Comparison of ENCODE assay signal across 8 cellular contexts in the genomic region with DNA sequence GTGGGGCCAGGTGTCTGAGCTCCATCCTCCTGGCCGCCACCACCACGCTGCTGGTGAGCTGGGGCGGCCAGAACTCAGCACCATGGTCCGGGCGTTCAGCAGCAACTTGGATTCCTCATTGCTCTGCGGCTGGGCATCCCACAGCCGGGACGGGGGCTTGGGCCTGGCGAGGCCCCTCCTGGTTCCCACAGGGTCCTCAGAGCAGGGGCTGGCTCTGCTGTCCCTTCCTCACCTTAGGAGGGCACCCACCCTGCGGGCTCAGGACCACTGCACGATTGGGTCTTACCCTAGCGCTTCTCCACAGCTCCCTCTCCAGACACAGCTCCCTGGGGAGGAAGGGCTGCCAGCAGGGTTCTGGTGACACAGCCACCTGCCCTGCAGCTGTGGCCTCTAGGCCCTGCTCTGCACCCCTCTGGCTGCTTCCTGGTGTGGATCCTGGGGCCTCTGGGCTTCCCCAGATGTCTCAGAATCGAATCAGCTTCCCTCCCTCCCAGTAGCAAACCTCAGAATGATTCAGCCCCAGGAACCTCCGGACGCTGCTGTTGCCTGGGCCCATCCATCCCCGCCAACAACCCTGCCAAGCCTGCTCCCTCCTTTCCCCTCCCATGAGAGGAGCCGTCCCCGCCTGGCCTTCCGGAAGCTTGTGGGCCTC. TPM values are rescaled to one million over a fixed set of nuclear protein-coding genes. Genes with fewer than 3 reads are reported as not detected.
DNase-seq lines count a peak whose midpoint lies in the region; TF ChIP-seq lines count a peak whose summit lies in the region.

No MANE protein-coding gene starts in this region.

- H3K4me1 Mint-ChIP-seq in Calu3 (ENCODE audit: low read depth, unreplicated experiment): peaks cover 41% of the 10 kb centered on the region
- peaks cover 33% of the 10 kb centered on the region for H3K4me1 Mint-ChIP-seq in nephron
- H3K4me1 Mint-ChIP-seq in CD4-positive, alpha-beta memory T cell: peaks cover 4 to 9% (median 7%) of the 10 kb centered on the region in 4 donors

- H3K4me3 ChIP-seq in CD4-positive, alpha-beta memory T cell (ENCODE audit: low read length in 2 of 2): no peak overlapping the region

- no peaks in the 10 kb centered on the region for H3K9me3 ChIP-seq in CD4-positive, alpha-beta memory T cell (ENCODE audit: control insufficient read depth in 1 of 2, low read length in 2 of 2)

- CTCF ChIA-PET in Calu3 (lab: Charles Lee): no interaction called here
- CTCF ChIA-PET in CD4-positive, alpha-beta memory T cell (lab: Charles Lee; ENCODE audit: partially characterized antibody): no interaction called here

- H3K27me3 Mint-ChIP-seq in Calu3 (ENCODE audit: unreplicated experiment) (peaks cover 22% of the 10 kb centered on the region), nephron (ENCODE audit: low read depth) (peaks cover 44% of the 10 kb centered on the region)
- peaks cover 11 to 14% of the 10 kb centered on the region in 2 donors for H3K27me3 Mint-ChIP-seq in CD4-positive, alpha-beta memory T cell

- intact Hi-C loops in Calu3 (cut with micrococcal nuclease; ENCODE audit: unreplicated experiment): no loop called here
- intact Hi-C loops in CD4-positive, alpha-beta memory T cell (cut with micrococcal nuclease): no loop called here

- H3K27me3 ChIP-seq in CD4-positive, alpha-beta memory T cell (ENCODE audit: insufficient read depth, low read length): no peaks in the 10 kb centered on the region

- H3K36me3 ChIP-seq in CD4-positive, alpha-beta memory T cell (ENCODE audit: insufficient read depth, low read length): no peaks in the 10 kb centered on the region

- BruUV-seq in Calu3 (replicated peaks; lab: Mats Ljungman, UMichigan): no TSS peak

- peaks cover 18% of the 10 kb centered on the region for H3K36me3 Mint-ChIP-seq in Calu3 (ENCODE audit: insufficient read depth, unreplicated experiment)
- peaks cover 3% of the 10 kb centered on the region for H3K36me3 Mint-ChIP-seq in nephron (ENCODE audit: low read depth)
- H3K36me3 Mint-ChIP-seq in CD4-positive, alpha-beta memory T cell: peaks cover 3 to 8% of the 10 kb centered on the region in 2 donors

- H3K9me3 Mint-ChIP-seq in Calu3 (ENCODE audit: low read depth, unreplicated experiment) (no peaks in the 10 kb centered on the region), nephron (peaks cover 17% of the 10 kb centered on the region)
- H3K9me3 Mint-ChIP-seq in CD4-positive, alpha-beta memory T cell: peaks cover 3 to 20% (median 14%) of the 10 kb centered on the region in 8 donors

- TF ChIP-seq CTCF in Calu3 (IDR thresholded peaks at IDR 0.05; ENCODE audit: unreplicated experiment) (no peak), nephron (IDR thresholded peaks at IDR 0.05; ENCODE audit: unreplicated experiment in 3 of 3) (no peak)

- DNase-seq in Calu3 (peak; percentile 12), NCI-H2107 (lab: John Stamatoyannopoulos, UW) (peak; percentile 30), dedifferentiated amniotic fluid mesenchymal stem cell (ENCODE audit: extremely low spot score) (peak; percentile 38), OCI-M1 (lab: John Stamatoyannopoulos, UW) (no peak)
- DNase-seq in activated CD4-positive, CD25-positive, alpha-beta regulatory T cell (lab: John Stamatoyannopoulos, UW): no peak
- DNase-seq in effector CD4-positive, alpha-beta T cell: no peak
- DNase-seq in CD4-positive, alpha-beta memory T cell: no peak

- H3K27ac Mint-ChIP-seq in Calu3 (ENCODE audit: unreplicated experiment) (no peak overlapping the region), nephron (peak overlapping the region; percentile 48 to 81 (median 79))
- no peak overlapping the region for H3K27ac Mint-ChIP-seq in CD4-positive, alpha-beta memory T cell

- POLR2A ChIA-PET in CD4-positive, alpha-beta memory T cell (lab: Charles Lee; ENCODE audit: partially characterized antibody): no interaction called here

- H3K4me3 Mint-ChIP-seq in Calu3 (ENCODE audit: low read depth, unreplicated experiment) (no peak overlapping the region), nephron (no peak overlapping the region)
- no peak overlapping the region for H3K4me3 Mint-ChIP-seq in CD4-positive, alpha-beta memory T cell

- no peaks in the 10 kb centered on the region for H3K4me1 ChIP-seq in CD4-positive, alpha-beta memory T cell (ENCODE audit: insufficient read depth, low read length)

- H3K27ac ChIP-seq in CD4-positive, alpha-beta memory T cell (ENCODE audit: low read depth, low read length): no peak overlapping the region

RNA-seq across cellular contexts. Expression of a gene that starts 25.0 kb away (rescaled TPM):
- not detected in 2 replicates for total RNA-seq in Calu3 (2022)
- not detected for total RNA-seq in CD4-positive, alpha-beta memory T cell
- polyA plus RNA-seq in CD4-positive, alpha-beta memory T cell: not detected

Comparison
In these comparisons a context has a peak if more than half of its experiments do, and no peak if none do; other contexts are left out.
1. DNase-seq: peak in Calu3 (single experiment), NCI-H2107 (single experiment) and dedifferentiated amniotic fluid mesenchymal stem cell (single experiment); none in activated CD4-positive, CD25-positive, alpha-beta regulatory T cell (0 of 4), effector CD4-positive, alpha-beta T cell (single experiment), CD4-positive, alpha-beta memory T cell (0 of 5) and OCI-M1 (single experiment).
2. H3K27ac Mint-ChIP-seq: peak in nephron (3 of 3); none in Calu3 (single experiment) and CD4-positive, alpha-beta memory T cell (0 of 7).